ENCODE assay signal across 8 cellular contexts in genomic region chr15:96053039-96054021, GRCh38.
DNase-seq lines count a peak whose midpoint lies in the region; ATAC-seq, FAIRE-seq and TF ChIP-seq lines count a peak whose summit lies in the region.

No MANE protein-coding gene starts in this region.

- no peaks in the 10 kb centered on the region for H3K9me3 Mint-ChIP-seq in glutamatergic neuron (ENCODE audit: unreplicated experiment)
- peaks cover 0 to 2% of the 10 kb centered on the region in 2 donors for H3K9me3 Mint-ChIP-seq in stimulated activated naive B cell treated with anti-CD40 and anti-IgM and Interleukin-4, amounts not matched to agents 10 μg/mL and 1 μg/mL and 100 μg/mL, for 72 hours

- no peak for FAIRE-seq in GM12892 (lab: Jason Lieb, UNC)

- no peak for TF ChIP-seq POLR2A in GM12892 (IDR thresholded peaks at IDR 0.05; ENCODE audit: low read depth, low read length)

- H3K27ac ChIP-seq in 22Rv1 = peak overlapping the region; percentile 71

- no peak overlapping the region for H3K27ac Mint-ChIP-seq in glutamatergic neuron (ENCODE audit: unreplicated experiment)
- no peak overlapping the region for H3K27ac Mint-ChIP-seq in stimulated activated naive B cell treated with anti-CD40 and anti-IgM and Interleukin-4, amounts not matched to agents 10 μg/mL and 1 μg/mL and 100 μg/mL, for 72 hours

- peak; percentile 40 for ATAC-seq in HG03432 (IDR thresholded peaks at IDR 0.05; ENCODE audit: unreplicated experiment)
- ATAC-seq in omental fat pad (ENCODE audit: low FRiP score) = peak; percentile 44
- ATAC-seq in stimulated activated naive B cell treated with anti-CD40 and anti-IgM and Interleukin-4, amounts not matched to agents 10 μg/mL and 1 μg/mL and 100 μg/mL, for 72 hours (replicated peaks) = no peak

- H3K36me3 Mint-ChIP-seq in glutamatergic neuron (ENCODE audit: unreplicated experiment) = no peaks in the 10 kb centered on the region
- peaks cover 0 to 3% of the 10 kb centered on the region in 2 donors for H3K36me3 Mint-ChIP-seq in stimulated activated naive B cell treated with anti-CD40 and anti-IgM and Interleukin-4, amounts not matched to agents 10 μg/mL and 1 μg/mL and 100 μg/mL, for 72 hours

- no peak for TF ChIP-seq CTCF in 22Rv1 (IDR thresholded peaks at IDR 0.05)
- no peak for TF ChIP-seq CTCF in glutamatergic neuron (IDR thresholded peaks at IDR 0.05; ENCODE audit: partially characterized antibody, unreplicated experiment)
- TF ChIP-seq CTCF in omental fat pad (IDR thresholded peaks at IDR 0.05) = no peak

- DNase-seq in RPMI8226 (peak; percentile 72), glutamatergic neuron (peak; percentile 24), omental fat pad (ENCODE audit: low spot score) (peak; percentile 30), GM12892 (ENCODE audit: insufficient read length) (no peak), epidermal melanocyte (ENCODE audit: insufficient read length, low spot score) (no peak)
- DNase-seq in stimulated activated naive B cell treated with anti-CD40 and anti-IgM and Interleukin-4, amounts not matched to agents 10 μg/mL and 1 μg/mL and 100 μg/mL, for 72 hours = no peak

- H3K4me3 Mint-ChIP-seq in glutamatergic neuron (ENCODE audit: unreplicated experiment) = peak overlapping the region; percentile 79
- H3K4me3 Mint-ChIP-seq in stimulated activated naive B cell treated with anti-CD40 and anti-IgM and Interleukin-4, amounts not matched to agents 10 μg/mL and 1 μg/mL and 100 μg/mL, for 72 hours = peak overlapping the region in 1 of 2 donors; percentile 30

- peaks cover 5% of the 10 kb centered on the region for H3K27me3 Mint-ChIP-seq in glutamatergic neuron (ENCODE audit: unreplicated experiment)
- H3K27me3 Mint-ChIP-seq in stimulated activated naive B cell treated with anti-CD40 and anti-IgM and Interleukin-4, amounts not matched to agents 10 μg/mL and 1 μg/mL and 100 μg/mL, for 72 hours = peaks cover 7 to 38% of the 10 kb centered on the region in 2 donors

- H3K4me1 Mint-ChIP-seq in glutamatergic neuron (ENCODE audit: low read depth, unreplicated experiment) = no peaks in the 10 kb centered on the region
- H3K4me1 Mint-ChIP-seq in stimulated activated naive B cell treated with anti-CD40 and anti-IgM and Interleukin-4, amounts not matched to agents 10 μg/mL and 1 μg/mL and 100 μg/mL, for 72 hours = peaks cover 2 to 11% of the 10 kb centered on the region in 2 donors

Comparison
In these comparisons a context has a peak if more than half of its experiments do, and no peak if none do; other contexts are left out.
1. ATAC-seq: peak in HG03432 (single experiment) and omental fat pad (single experiment); none in stimulated activated naive B cell treated with anti-CD40 and anti-IgM and Interleukin-4, amounts not matched to agents 10 μg/mL and 1 μg/mL and 100 μg/mL, for 72 hours (0 of 2).
2. DNase-seq: peak in RPMI8226 (single experiment), glutamatergic neuron (single experiment) and omental fat pad (single experiment); none in GM12892 (single experiment), stimulated activated naive B cell treated with anti-CD40 and anti-IgM and Interleukin-4, amounts not matched to agents 10 μg/mL and 1 μg/mL and 100 μg/mL, for 72 hours (single experiment) and epidermal melanocyte (single experiment).